23 cellular contexts compared by ENCODE assay signal in the genomic region with DNA sequence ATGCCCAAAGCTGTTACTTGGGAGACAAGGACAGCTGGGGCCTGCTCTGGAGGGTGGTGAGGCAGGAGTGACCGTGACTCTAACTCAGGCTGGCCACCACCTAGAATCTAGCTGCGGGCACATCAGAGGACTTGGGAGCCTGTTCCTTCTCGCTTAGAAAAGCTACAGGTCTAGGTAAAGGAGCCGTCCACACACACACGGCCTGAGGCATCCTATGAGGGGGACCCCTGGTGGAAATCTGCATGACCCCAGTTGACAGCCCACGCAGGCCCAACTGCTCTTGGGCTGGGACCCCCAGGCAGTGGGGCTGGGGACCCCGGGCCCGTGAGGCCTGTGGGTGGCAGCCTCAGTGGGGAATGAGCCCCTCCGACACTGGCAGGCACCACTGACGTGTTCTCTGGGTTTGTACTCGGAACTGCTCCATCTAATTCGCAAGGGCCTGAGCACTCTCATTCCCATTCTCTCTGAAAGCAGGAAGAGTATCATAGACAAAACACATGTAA.
"Had no signal": no experiment of that assay in that cellular context is flagged by ENCODE, and none has a peak within 500 bp of the region (broad histone marks: within the 10 kb centered on the region; RNA-seq: fewer than 3 reads in every experiment).

No MANE protein-coding gene starts in this region.

- H3K36me3 ChIP-seq: neural progenitor cell had no signal

- H3K9me3 ChIP-seq: pancreas, prostate gland, sigmoid colon, testis, transverse colon had no signal

- H3K27ac ChIP-seq: neural progenitor cell, pancreas, prostate gland, sigmoid colon, skin epidermis, testis, transverse colon had no signal

- H3K4me3 ChIP-seq: heart right ventricle, lung, neural progenitor cell, pancreas, prostate gland, sigmoid colon, skin epidermis, testis, transverse colon had no signal

- H3K4me1 Mint-ChIP-seq: central memory CD8-positive, alpha-beta T cell; immature natural killer cell; stimulated activated naive B cell treated with anti-CD40 and anti-IgM and Interleukin-4, amounts not matched to agents 10 μg/mL and 1 μg/mL and 100 μg/mL, for 72 hours; stimulated activated naive CD8-positive, alpha-beta T cell treated with anti-CD3 and anti-CD28 coated beads, Interleukin-15, amount 100 ng/mL, for 72 hours had no signal

- H3K9me3 Mint-ChIP-seq: central memory CD8-positive, alpha-beta T cell; natural killer cell treated with Interleukin-12 subunit alpha and Interleukin-12 subunit beta and Interleukin-15 and Interleukin-18, amount 100 ng/mL, for 72 hours had no signal

- ATAC-seq: esophagus mucosa; left colon; natural killer cell treated with Interleukin-12 subunit alpha and Interleukin-12 subunit beta and Interleukin-15 and Interleukin-18, amount 100 ng/mL, for 72 hours; pancreas; stimulated activated naive B cell treated with anti-CD40 and anti-IgM and Interleukin-4, amounts not matched to agents 10 μg/mL and 1 μg/mL and 100 μg/mL, for 72 hours; stimulated activated naive CD8-positive, alpha-beta T cell treated with anti-CD3 and anti-CD28 coated beads, Interleukin-15, amount 100 ng/mL, for 72 hours had no signal

- H3K36me3 Mint-ChIP-seq: natural killer cell treated with Interleukin-12 subunit alpha and Interleukin-12 subunit beta and Interleukin-15 and Interleukin-18, amount 100 ng/mL, for 72 hours had no signal

- H3K4me3 Mint-ChIP-seq: central memory CD8-positive, alpha-beta T cell; immature natural killer cell; natural killer cell treated with Interleukin-12 subunit alpha and Interleukin-12 subunit beta and Interleukin-15 and Interleukin-18, amount 100 ng/mL, for 72 hours; neural progenitor cell; stimulated activated naive B cell treated with anti-CD40 and anti-IgM and Interleukin-4, amounts not matched to agents 10 μg/mL and 1 μg/mL and 100 μg/mL, for 72 hours; stimulated activated naive CD8-positive, alpha-beta T cell treated with anti-CD3 and anti-CD28 coated beads, Interleukin-15, amount 100 ng/mL, for 72 hours had no signal

- DNase-seq: effector memory CD4-positive, alpha-beta T cell; heart right ventricle; immature natural killer cell; left colon; mesenchymal stem cell; midbrain; nucleus accumbens; retina; stimulated activated CD4-positive, alpha-beta T cell treated with anti-CD3 and anti-CD28 coated beads, Interleukin-2, amount 100 ng/mL, for 24 hours; stimulated activated CD4-positive, alpha-beta T cell treated with anti-CD3 and anti-CD28 coated beads, Interleukin-4, amount 100 ng/mL, for 4 hours; stimulated activated naive B cell treated with anti-CD40 and anti-IgM and Interleukin-4, amounts not matched to agents 10 μg/mL and 1 μg/mL and 100 μg/mL, for 72 hours; stimulated activated naive CD8-positive, alpha-beta T cell treated with anti-CD3 and anti-CD28 coated beads, Interleukin-15, amount 100 ng/mL, for 72 hours; testis; transverse colon had no signal

- H3K27me3 ChIP-seq: heart right ventricle, neural progenitor cell, pancreas, sigmoid colon, testis, transverse colon had no signal

- H3K27me3 Mint-ChIP-seq: central memory CD8-positive, alpha-beta T cell; natural killer cell treated with Interleukin-12 subunit alpha and Interleukin-12 subunit beta and Interleukin-15 and Interleukin-18, amount 100 ng/mL, for 72 hours; stimulated activated naive B cell treated with anti-CD40 and anti-IgM and Interleukin-4, amounts not matched to agents 10 μg/mL and 1 μg/mL and 100 μg/mL, for 72 hours; stimulated activated naive CD8-positive, alpha-beta T cell treated with anti-CD3 and anti-CD28 coated beads, Interleukin-15, amount 100 ng/mL, for 72 hours had no signal

- H3K27ac Mint-ChIP-seq: immature natural killer cell; natural killer cell treated with Interleukin-12 subunit alpha and Interleukin-12 subunit beta and Interleukin-15 and Interleukin-18, amount 100 ng/mL, for 72 hours; neural progenitor cell; stimulated activated naive B cell treated with anti-CD40 and anti-IgM and Interleukin-4, amounts not matched to agents 10 μg/mL and 1 μg/mL and 100 μg/mL, for 72 hours had no signal

- H3K4me1 ChIP-seq: neural progenitor cell, pancreas, prostate gland, testis, transverse colon had no signal
